In the genomic region with DNA sequence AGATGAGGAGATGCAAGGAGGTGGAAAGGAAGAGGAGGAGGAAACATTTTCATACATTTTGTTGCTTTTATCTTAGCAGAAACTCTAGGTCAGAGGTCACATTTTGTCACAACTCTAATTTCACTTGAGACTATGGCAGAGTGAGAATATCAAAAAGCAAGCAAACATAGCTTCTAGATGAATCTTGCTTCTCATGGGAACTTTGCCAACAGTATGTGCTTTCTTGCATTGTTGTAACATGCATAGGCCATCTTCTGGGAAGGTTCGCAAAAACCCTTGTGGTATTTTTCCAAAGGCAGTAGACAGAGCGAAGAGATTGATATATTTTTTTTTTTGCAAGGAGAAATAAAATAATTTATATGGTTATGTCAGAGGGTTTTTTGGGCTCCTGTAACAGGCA, we compare ENCODE assay signal across 25 cellular contexts.
"Had no signal": no experiment of that assay in that cellular context is flagged by ENCODE, and none has a peak within 500 bp of the region (broad histone marks: within the 10 kb centered on the region; RNA-seq: fewer than 3 reads in every experiment).

No MANE protein-coding gene starts in this region.

- ATAC-seq: esophagus mucosa; gastroesophageal sphincter; left colon; left ventricle myocardium superior; natural killer cell treated with Interleukin-12 subunit alpha and Interleukin-12 subunit beta and Interleukin-15 and Interleukin-18, amount 100 ng/mL, for 72 hours; stimulated activated memory B cell treated with anti-CD40 and anti-IgM and Interleukin-4, amounts not matched to agents 10 μg/mL and 1 μg/mL and 100 μg/mL, for 72 hours had no signal

- DNase-seq: cortex of kidney; dorsolateral prefrontal cortex; effector CD8-positive, alpha-beta T cell; glutamatergic neuron; kidney; left colon; left ventricle myocardium superior; mesenchymal stem cell; midbrain; nucleus accumbens; ovary; spleen; stimulated activated CD4-positive, alpha-beta T cell treated with anti-CD3 and anti-CD28 coated beads, Interleukin-15, amount 100 ng/mL, for 24 hours; stimulated activated CD4-positive, alpha-beta T cell treated with anti-CD3 and anti-CD28 coated beads, Interleukin-1b, Interleukin-23, amount 100 ng/mL, for 48 hours; stimulated activated CD4-positive, alpha-beta T cell treated with anti-CD3 and anti-CD28 coated beads, Interleukin-4, amount 100 ng/mL, for 24 hours; tibial artery; upper lobe of left lung; uterus had no signal

- H3K4me3 ChIP-seq: dorsolateral prefrontal cortex, gastroesophageal sphincter, lung, neural progenitor cell, ovary, right atrium auricular region, spleen, tibial artery, upper lobe of left lung, uterus had no signal
